In genomic region chr16:67154578-67155304, GRCh38 we compare ENCODE assay signal across 8 cellular contexts. TPM values are rescaled to one million over a fixed set of nuclear protein-coding genes. Genes with fewer than 3 reads are reported as not detected.
A peak's percentile ranks its signal among the peaks of the same experiment; 100 is the strongest.
DNase-seq lines count a peak whose midpoint lies in the region; ATAC-seq and TF ChIP-seq lines count a peak whose summit lies in the region.

No MANE protein-coding gene starts in this region.

- no peak overlapping the region for H3T11ph ChIP-seq in H9 (ENCODE audit: low read length)

- H3K23ac ChIP-seq in H9 (ENCODE audit: insufficient read length, low read depth, low read length): no peak overlapping the region

- no peaks in the 10 kb centered on the region for H3K79me2 ChIP-seq in H9 (ENCODE audit: insufficient read depth, low read length)

- peak overlapping the region; percentile 51 for H3K4me2 ChIP-seq in H9 (ENCODE audit: insufficient read depth, insufficient read length, low read length)

- H3K4me1 Mint-ChIP-seq in H9: peaks cover 11 to 20% of the 10 kb centered on the region in 2 experiments
- peaks cover 26 to 52% (median 40%) of the 10 kb centered on the region in 4 donors for H3K4me1 Mint-ChIP-seq in naive thymus-derived CD8-positive, alpha-beta T cell

- H3K4ac ChIP-seq in H9 (ENCODE audit: low read depth, low read length): no peak overlapping the region

- peak overlapping the region; percentile 5 for H3K4me3 ChIP-seq in brain microvascular endothelial cell (ENCODE audit: low read depth, low read length)

- peak in 1 of 2 donors; percentile 1 for ATAC-seq in naive thymus-derived CD8-positive, alpha-beta T cell

- no peak overlapping the region for H2BK12ac ChIP-seq in H9 (ENCODE audit: insufficient read length, low read depth, low read length)

- H3K4me3 Mint-ChIP-seq in H9: peak overlapping the region; percentile 56 to 75
- peak overlapping the region in 8 of 10 donors; percentile 29 to 77 (median 70) for H3K4me3 Mint-ChIP-seq in naive thymus-derived CD8-positive, alpha-beta T cell

- no peaks in the 10 kb centered on the region; a peak in 1 of 7 replicates for H3K36me3 Mint-ChIP-seq in H9 (ENCODE audit: insufficient read depth in 1 of 3, low read depth in 3 of 3)
- peaks cover 0 to 2% (median 0%) of the 10 kb centered on the region in 3 donors for H3K36me3 Mint-ChIP-seq in naive thymus-derived CD8-positive, alpha-beta T cell

- H3K9ac ChIP-seq in H9 (ENCODE audit: extremely low read depth, insufficient read length, low read length): no peak overlapping the region

- peaks cover 21% of the 10 kb centered on the region for H3K23me2 ChIP-seq in H9 (ENCODE audit: insufficient read length, low read depth, low read length, poor library complexity, severe bottlenecking)

- H3K27ac Mint-ChIP-seq in H9: no peak overlapping the region
- H3K27ac Mint-ChIP-seq in naive thymus-derived CD8-positive, alpha-beta T cell: no peak overlapping the region

- no peak overlapping the region for H3K18ac ChIP-seq in H9 (ENCODE audit: insufficient read length, low read depth, low read length)

- H3K27ac ChIP-seq in H9 (ENCODE audit: insufficient read length, low read depth, low read length) (no peak overlapping the region), brain microvascular endothelial cell (no peak overlapping the region)

- POLR2A ChIA-PET in naive thymus-derived CD8-positive, alpha-beta T cell (lab: Charles Lee): interaction anchor here (0.5 to 1.2 kb wide), 6 partner anchors 19 to 154 kb away, joined by 3 to 6 read pairs (median 6); no protein-coding TSS in a partner anchor

- peaks cover 88% of the 10 kb centered on the region for H3K27me3 Mint-ChIP-seq in H9 (ENCODE audit: low read depth)
- H3K27me3 Mint-ChIP-seq in naive thymus-derived CD8-positive, alpha-beta T cell: peaks cover 0 to 7% (median 0%) of the 10 kb centered on the region in 5 donors

- TF ChIP-seq CTCF in H9 (conservative IDR thresholded peaks at IDR 0.05) (no peak), brain microvascular endothelial cell (IDR thresholded peaks at IDR 0.05; ENCODE audit: low read depth, low read length, missing control alignments) (no peak)

- H2BK120ac ChIP-seq in H9 (ENCODE audit: low read depth, low read length, poor library complexity, severe bottlenecking): no peak overlapping the region

- no peak overlapping the region for H2AFZ ChIP-seq in H9 (ENCODE audit: low read length)

- H4K5ac ChIP-seq in H9 (ENCODE audit: insufficient read length, low read depth, low read length): no peak overlapping the region

- in situ Hi-C loops in brain microvascular endothelial cell (cut with HindIII; ENCODE audit: low pct_ligation_motif_present, low sequenced_read_pairs): no loop called here

- peaks cover 0 to 7% of the 10 kb centered on the region in 2 experiments; a peak in 3 of 5 replicates for H3K9me3 Mint-ChIP-seq in H9
- H3K9me3 Mint-ChIP-seq in naive thymus-derived CD8-positive, alpha-beta T cell: no peaks in the 10 kb centered on the region

- no peaks in the 10 kb centered on the region for H4K20me1 ChIP-seq in H9 (ENCODE audit: control insufficient read depth, insufficient read depth, insufficient read length)

- peaks cover 71% of the 10 kb centered on the region for H3K27me3 ChIP-seq in H9 (ENCODE audit: insufficient read depth, low read length)
- peaks cover 6% of the 10 kb centered on the region for H3K27me3 ChIP-seq in brain microvascular endothelial cell (replicated peaks)

- no peak overlapping the region for H4K91ac ChIP-seq in H9 (ENCODE audit: insufficient read length, low read depth, low read length)

- no peak overlapping the region for H3K14ac ChIP-seq in H9 (ENCODE audit: insufficient read depth, low read length)

- no peak overlapping the region for H2BK15ac ChIP-seq in H9 (ENCODE audit: low read depth, low read length)

- H2AK5ac ChIP-seq in H9 (ENCODE audit: insufficient read length, low read length): no peak overlapping the region

- H3K9me3 ChIP-seq in H9 (ENCODE audit: control insufficient read depth, low read depth, low read length): no peaks in the 10 kb centered on the region

- H2BK5ac ChIP-seq in H9 (ENCODE audit: insufficient read length, low read length): no peak overlapping the region

- H3K56ac ChIP-seq in H9 (ENCODE audit: insufficient read length, low read depth, low read length): no peak overlapping the region

- H4K8ac ChIP-seq in H9 (replicated peaks; ENCODE audit: insufficient read length, low read depth, low read length): no peak overlapping the region

- WGBS in H9 (ENCODE audit: extremely low coverage, insufficient read length, low lambda C conversion rate): no CpG with 5 or more reads among the region's 61 CpGs

- no peaks in the 10 kb centered on the region for H3K4me1 ChIP-seq in H9 (ENCODE audit: insufficient read depth, low read length)

- no peaks in the 10 kb centered on the region for H3K79me1 ChIP-seq in H9 (ENCODE audit: insufficient read depth, low read depth, low read length, poor library complexity, severe bottlenecking)

- no peak overlapping the region for H2BK20ac ChIP-seq in H9 (ENCODE audit: low read depth, low read length, poor library complexity, severe bottlenecking)

- DNase-seq in Ammon's horn (ENCODE audit: low spot score): peak; percentile 10
- DNase-seq in H9: peak; percentile 54
- no peak for DNase-seq in brain microvascular endothelial cell
- no peak for DNase-seq in naive thymus-derived CD8-positive, alpha-beta T cell
- DNase-seq in NOMO-1 treated with DMSO at 0.1 percent for 48 hours (lab: John Stamatoyannopoulos, UW; ENCODE audit: unreplicated experiment): no peak
- no peak for DNase-seq in glomerular visceral epithelial cell (ENCODE audit: extremely low spot score)
- no peak for DNase-seq in COLO668 (lab: John Stamatoyannopoulos, UW; ENCODE audit: unreplicated experiment)
- no peak for DNase-seq in AG08396 (ENCODE audit: low spot score)

- no peaks in the 10 kb centered on the region for H3K36me3 ChIP-seq in brain microvascular endothelial cell (replicated peaks)

RNA-seq across cellular contexts. Expression of gene B3GNT9, which starts 3.9 kb away (rescaled TPM):
- total RNA-seq in H9 (2021): 11.2 and 11.4 TPM in 2 replicates
- total RNA-seq in naive thymus-derived CD8-positive, alpha-beta T cell: 1 to 10 TPM; 1.5 to 1.8 TPM
- 1 to 10 TPM in 1 of 3 donors, under 1 TPM in 2; 0.19 to 1.1 (median 0.28) TPM for polyA plus RNA-seq in naive thymus-derived CD8-positive, alpha-beta T cell

RNA-seq across cellular contexts. Expression of gene TRADD, which starts 5.0 kb away (rescaled TPM):
- total RNA-seq in H9 (2021): 1.4 and 1.7 TPM in 2 replicates
- total RNA-seq in naive thymus-derived CD8-positive, alpha-beta T cell: 10 to 100 TPM; 41.0 to 43.4 TPM
- polyA plus RNA-seq in naive thymus-derived CD8-positive, alpha-beta T cell: 10 to 100 TPM; 44.9 to 49.1 (median 48.2) TPM

RNA-seq across cellular contexts. Expression of gene FBXL8, which starts 5.0 kb away (rescaled TPM):
- 0.59 and 0.75 TPM in 2 replicates for total RNA-seq in H9 (2021)
- 10 to 100 TPM in 1 of 2 experiments, 1 to 10 TPM in 1; 9.0 to 10.9 TPM for total RNA-seq in naive thymus-derived CD8-positive, alpha-beta T cell
- polyA plus RNA-seq in naive thymus-derived CD8-positive, alpha-beta T cell: 1 to 10 TPM; 1.8 to 2.8 (median 2.5) TPM

RNA-seq across cellular contexts. Expression of gene HSF4, which starts 9.8 kb away (rescaled TPM):
- 1.2 and 1.5 TPM in 2 replicates for total RNA-seq in H9 (2021)
- total RNA-seq in naive thymus-derived CD8-positive, alpha-beta T cell: 10 to 100 TPM in 1 of 2 experiments, 1 to 10 TPM in 1; 9.7 to 14.8 TPM
- polyA plus RNA-seq in naive thymus-derived CD8-positive, alpha-beta T cell: not detected

RNA-seq across cellular contexts. Expression of gene NOL3, which starts 15.6 kb away (rescaled TPM):
- total RNA-seq in H9 (2021): 5.6 and 5.9 TPM in 2 replicates
- 1 to 10 TPM in 1 of 2 experiments, under 1 TPM in 1; 0.70 to 1.6 TPM for total RNA-seq in naive thymus-derived CD8-positive, alpha-beta T cell
- not detected for polyA plus RNA-seq in naive thymus-derived CD8-positive, alpha-beta T cell

Comparison
In these comparisons a context has a peak if more than half of its experiments do, and no peak if none do; other contexts are left out.
1. DNase-seq: peak in Ammon's horn (single experiment) and H9 (single experiment); none in brain microvascular endothelial cell (single experiment), naive thymus-derived CD8-positive, alpha-beta T cell (0 of 10), NOMO-1 treated with DMSO at 0.1 percent for 48 hours (single experiment), glomerular visceral epithelial cell (single experiment), COLO668 (single experiment) and AG08396 (single experiment).
2. RNA of gene TRADD, which starts 5.0 kb away (total RNA-seq): 41.0 to 43.4 TPM in naive thymus-derived CD8-positive, alpha-beta T cell; 1.4 to 1.7 TPM in H9; every median in the first group is over 10 times any median in the second.